In the genomic region with DNA sequence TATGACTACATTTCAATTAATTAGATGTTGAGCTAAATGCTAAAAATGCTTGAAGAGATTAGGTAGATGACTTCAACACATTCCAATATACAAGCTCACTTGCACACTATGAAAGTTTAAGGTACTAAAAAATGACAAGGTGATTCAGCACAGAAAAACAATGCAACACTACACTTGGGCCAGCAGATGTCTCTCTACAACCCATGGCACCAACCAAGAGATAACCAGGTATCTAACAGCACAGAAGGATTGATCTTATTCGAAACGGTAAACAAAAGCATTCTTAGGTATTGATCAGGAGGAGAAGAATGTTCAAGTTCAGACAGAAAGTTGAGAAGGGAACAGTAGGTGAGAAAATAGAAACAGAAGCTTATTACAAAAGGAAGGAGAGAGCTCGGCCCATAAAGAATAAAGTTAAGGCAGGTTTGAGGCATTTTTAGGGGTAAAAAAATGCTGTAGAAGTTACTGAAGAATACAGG, we compare ENCODE assay signal across 8 cellular contexts.
DNase-seq lines count a peak whose midpoint lies in the region; ATAC-seq and TF ChIP-seq lines count a peak whose summit lies in the region.

No MANE protein-coding gene starts in this region.

- POLR2A ChIA-PET in HEK293T (lab: Yijun Ruan, JAX), result interaction anchor here (1.2 kb wide), 1 partner anchor 58 kb away, joined by 3 read pairs; no protein-coding TSS in a partner anchor

- H3K4me2 ChIP-seq in mammary epithelial cell (ENCODE audit: insufficient read depth, low read depth, low read length), result no peak overlapping the region

- H2AFZ ChIP-seq in mammary epithelial cell (ENCODE audit: low read depth, low read length), result peak overlapping the region; percentile 22

- peak; percentile 79 to 86 (median 83) for ATAC-seq in right lobe of liver

- CTCF ChIA-PET in HEK293T (lab: Yijun Ruan, JAX) (interaction anchor here (0.5 to 2.3 kb wide), 18 partner anchors 11 to 651 kb away, joined by 3 to 14 read pairs (median 4); no protein-coding TSS in a partner anchor), mammary epithelial cell (lab: Charles Lee; ENCODE audit: low non-redundant PET) (interaction anchor here (0.5 to 1.3 kb wide), 15 partner anchors 8 to 370 kb away, joined by 3 to 8 read pairs (median 3); no protein-coding TSS in a partner anchor)

- H3K27me3 ChIP-seq in mammary epithelial cell (ENCODE audit: insufficient read depth, low read length) (no peaks in the 10 kb centered on the region), right lobe of liver (no peaks in the 10 kb centered on the region)

- H3K36me3 ChIP-seq in mammary epithelial cell (ENCODE audit: insufficient read depth, low read length) (no peaks in the 10 kb centered on the region), right lobe of liver (peaks cover 0 to 14% (median under 1%) of the 10 kb centered on the region in 4 donors)

- H3K79me2 ChIP-seq in mammary epithelial cell (ENCODE audit: insufficient read depth, low read length), result peaks cover 27% of the 10 kb centered on the region

- BruUV-seq in mammary epithelial cell (replicated peaks; lab: Mats Ljungman, UMichigan), result no TSS peak

- DNase-seq in NCI-H510A treated with DMSO at 0.1 percent for 48 hours (lab: John Stamatoyannopoulos, UW), result peak; percentile 27
- no peak for DNase-seq in NCI-H510A (lab: John Stamatoyannopoulos, UW)
- DNase-seq in HEK293T (ENCODE audit: extremely low spot score), result peak; percentile 36
- peak; percentile 63 for DNase-seq in NCI-H2227 treated with DMSO at 0.1 percent for 48 hours (lab: John Stamatoyannopoulos, UW)
- DNase-seq in mammary epithelial cell, result peak; percentile 59
- no peak for DNase-seq in right lobe of liver
- no peak for DNase-seq in stimulated activated CD4-positive, alpha-beta T cell treated with anti-CD3 and anti-CD28 coated beads, Interleukin-12 subunit alpha, Interleukin-12 subunit beta, amount 100 ng/mL, for 4 hours
- DNase-seq in AG08396 (ENCODE audit: low spot score), result no peak

- 24% methylated on average over 3 of the region's 3 CpGs for WGBS in mammary epithelial cell (ENCODE audit: low coverage, missing lambda C conversion rate)
- WGBS in right lobe of liver (ENCODE audit: insufficient coverage, low coverage, low lambda C conversion rate, missing lambda C conversion rate), result 21% methylated on average over 3 of the region's 3 CpGs

- in situ Hi-C loops in mammary epithelial cell (cut with MboI; ENCODE audit: low sequenced_read_pairs in 2 of 2), result no loop called here

- H3K4me3 ChIP-seq in mammary epithelial cell (replicated peaks in 1 of 3; ENCODE audit: insufficient read depth in 1 of 3, low read depth in 2 of 3, low read length in 3 of 3) (no peak overlapping the region), right lobe of liver (no peak overlapping the region)

- H3K9me3 ChIP-seq in mammary epithelial cell (replicated peaks; ENCODE audit: insufficient read depth, low read length), result no peaks in the 10 kb centered on the region
- no peaks in the 10 kb centered on the region for H3K9me3 ChIP-seq in right lobe of liver

- TF ChIP-seq CTCF in mammary epithelial cell (conservative IDR thresholded peaks at IDR 0.05 in 1 of 2, IDR thresholded peaks at IDR 0.05 in 1 of 2; ENCODE audit: extremely low read depth in 1 of 2, insufficient read depth in 1 of 2, low read depth in 1 of 2, low read length in 2 of 2), result peak; percentile 87 to 90
- peak; percentile 63 to 74 (median 67) for TF ChIP-seq CTCF in right lobe of liver (IDR thresholded peaks at IDR 0.05)

- H3K27ac ChIP-seq in mammary epithelial cell (ENCODE audit: insufficient read depth, low read depth, low read length) (peak overlapping the region; percentile 13), right lobe of liver (no peak overlapping the region)

- no peak overlapping the region for H3K9ac ChIP-seq in mammary epithelial cell (ENCODE audit: insufficient read depth, low read length)

- dilution Hi-C loops in mammary epithelial cell (cut with HindIII; ENCODE audit: low sequenced_read_pairs), result no loop called here

- intact Hi-C loops in mammary epithelial cell (cut with micrococcal nuclease), result loop anchor here (1.0 to 2.0 kb wide), 5 partner anchors 17 to 85 kb away; no protein-coding TSS in a partner anchor
- intact Hi-C loops in right lobe of liver (cut with DNase I), result no loop called here

- peaks cover 10% of the 10 kb centered on the region for H3K4me1 ChIP-seq in mammary epithelial cell (ENCODE audit: insufficient read depth, low read length)
- peaks cover 0 to 25% (median 11%) of the 10 kb centered on the region in 4 donors for H3K4me1 ChIP-seq in right lobe of liver

- H4K20me1 ChIP-seq in mammary epithelial cell (ENCODE audit: insufficient read depth, low read length), result no peaks in the 10 kb centered on the region

- TF ChIP-seq POLR2A in right lobe of liver (IDR thresholded peaks at IDR 0.05), result no peak

TF ChIP-seq in HEK293T, 16 proteins besides CTCF, POLR2A, EP300 and RAD21:
- no peak for TF ChIP-seq FOXK2 (IDR thresholded peaks at IDR 0.05)
- no peak for TF ChIP-seq BHLHE40 (IDR thresholded peaks at IDR 0.05; ENCODE audit: borderline replicate concordance)
- no peak for TF ChIP-seq TARDBP (IDR thresholded peaks at IDR 0.05)
- no peak for TF ChIP-seq ARNT (IDR thresholded peaks at IDR 0.05)
- TF ChIP-seq FOXA1 (IDR thresholded peaks at IDR 0.05), result no peak
- TF ChIP-seq LEF1 (IDR thresholded peaks at IDR 0.05; ENCODE audit: borderline replicate concordance), result no peak
- no peak for TF ChIP-seq NFRKB (IDR thresholded peaks at IDR 0.05)
- TF ChIP-seq FOXM1 (IDR thresholded peaks at IDR 0.05; ENCODE audit: borderline replicate concordance), result no peak
- TF ChIP-seq SP1 (IDR thresholded peaks at IDR 0.05), result no peak
- no peak for TF ChIP-seq CTBP1 (IDR thresholded peaks at IDR 0.05; ENCODE audit: borderline replicate concordance)
- TF ChIP-seq, protein P1, sequence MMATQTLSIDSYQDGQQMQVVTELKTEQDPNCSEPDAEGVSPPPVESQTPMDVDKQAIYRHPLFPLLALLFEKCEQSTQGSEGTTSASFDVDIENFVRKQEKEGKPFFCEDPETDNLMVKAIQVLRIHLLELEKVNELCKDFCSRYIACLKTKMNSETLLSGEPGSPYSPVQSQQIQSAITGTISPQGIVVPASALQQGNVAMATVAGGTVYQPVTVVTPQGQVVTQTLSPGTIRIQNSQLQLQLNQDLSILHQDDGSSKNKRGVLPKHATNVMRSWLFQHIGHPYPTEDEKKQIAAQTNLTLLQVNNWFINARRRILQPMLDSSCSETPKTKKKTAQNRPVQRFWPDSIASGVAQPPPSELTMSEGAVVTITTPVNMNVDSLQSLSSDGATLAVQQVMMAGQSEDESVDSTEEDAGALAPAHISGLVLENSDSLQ (IDR thresholded peaks at IDR 0.05), result no peak
- TF ChIP-seq L3MBTL2 (conservative IDR thresholded peaks at IDR 0.05), result no peak
- TF ChIP-seq HDGF (IDR thresholded peaks at IDR 0.05; ENCODE audit: borderline replicate concordance), result no peak
- TF ChIP-seq ELF4 (IDR thresholded peaks at IDR 0.05), result no peak

Comparison
In these comparisons a context has a peak if more than half of its experiments do, and no peak if none do; other contexts are left out.
1. DNase-seq: peak in NCI-H510A treated with DMSO at 0.1 percent for 48 hours (single experiment), HEK293T (single experiment), NCI-H2227 treated with DMSO at 0.1 percent for 48 hours (single experiment) and mammary epithelial cell (single experiment); none in NCI-H510A (single experiment), right lobe of liver (0 of 3), stimulated activated CD4-positive, alpha-beta T cell treated with anti-CD3 and anti-CD28 coated beads, Interleukin-12 subunit alpha, Interleukin-12 subunit beta, amount 100 ng/mL, for 4 hours (single experiment) and AG08396 (single experiment).